8 cellular contexts compared by ENCODE assay signal in the genomic region with DNA sequence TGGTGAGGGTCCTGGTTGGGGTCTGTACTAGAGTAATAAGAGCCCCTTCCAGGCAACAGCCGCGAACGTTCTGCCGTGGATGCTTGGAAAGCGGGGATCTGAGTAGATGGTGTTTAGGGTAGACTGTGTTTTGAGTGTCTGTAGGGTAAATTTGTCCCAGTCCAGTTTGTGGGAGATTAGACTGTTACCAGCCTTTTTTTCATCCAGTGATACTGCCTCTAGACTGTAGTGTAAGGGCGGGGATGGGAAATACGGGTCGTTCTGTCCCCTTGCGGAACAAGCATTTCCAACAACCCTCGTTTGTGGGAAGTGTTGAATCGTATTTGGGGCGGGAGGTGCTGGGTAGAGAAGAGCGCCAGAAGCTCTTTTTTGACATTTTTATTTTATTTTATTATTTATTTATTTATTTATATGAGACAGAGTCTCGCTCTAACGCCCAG. TPM values are rescaled to one million over a fixed set of nuclear protein-coding genes. Genes with fewer than 3 reads are reported as not detected.
DNase-seq lines count a peak whose midpoint lies in the region; ATAC-seq, FAIRE-seq and TF ChIP-seq lines count a peak whose summit lies in the region.

No MANE protein-coding gene starts in this region.

- TF ChIP-seq CTCF in AG04450 (IDR thresholded peaks at IDR 0.05; ENCODE audit: low read depth, low read length) (no peak), GM10266 (IDR thresholded peaks at IDR 0.05; ENCODE audit: control insufficient read depth, insufficient read depth, low read depth, missing control alignments) (no peak), bronchial epithelial cell (IDR thresholded peaks at IDR 0.05; ENCODE audit: insufficient read depth, low read length, severe bottlenecking) (no peak)

- H3K4me3 ChIP-seq in AG04450 (ENCODE audit: low read depth, low read length) (peak overlapping the region; percentile 100), bronchial epithelial cell (ENCODE audit: low read depth, low read length) (peak overlapping the region; percentile 72), stomach smooth muscle (ENCODE audit: low read length in 2 of 2) (peak overlapping the region; percentile 96 to 97)

- peaks cover 19% of the 10 kb centered on the region for H3K4me1 ChIP-seq in stomach smooth muscle (ENCODE audit: control insufficient read depth, insufficient read depth, low read length)

- no peak for FAIRE-seq in bronchial epithelial cell (lab: Jason Lieb, UNC)

- no peak for DNase-seq in AG04450 (ENCODE audit: low read depth, low spot score)
- peak; percentile 27 for DNase-seq in GM10266 (ENCODE audit: extremely low spot score)
- DNase-seq in NOMO-1 (lab: John Stamatoyannopoulos, UW; ENCODE audit: unreplicated experiment in 2 of 2) = peak; percentile 48 to 56
- peak; percentile 35 for DNase-seq in bronchial epithelial cell (ENCODE audit: low read depth)
- peak; percentile 39 for DNase-seq in kidney glomerular epithelial cell (lab: John Stamatoyannopoulos, UW)

- H3K36me3 ChIP-seq in bronchial epithelial cell (ENCODE audit: control insufficient read depth, insufficient read depth, low read length) = peaks cover 10% of the 10 kb centered on the region
- peaks cover 5% of the 10 kb centered on the region in 2 donors for H3K36me3 ChIP-seq in stomach smooth muscle (ENCODE audit: control insufficient read depth in 2 of 2, insufficient read depth in 2 of 2, low read length in 2 of 2)

- H3K27ac ChIP-seq in AG04450 (ENCODE audit: low read depth, low read length) (peak overlapping the region; percentile 73), stomach smooth muscle (ENCODE audit: low read length) (peak overlapping the region; percentile 93)

- ATAC-seq in HG02943 (IDR thresholded peaks at IDR 0.05; ENCODE audit: low read depth, unreplicated experiment) (peak; percentile 39), HG03521 (IDR thresholded peaks at IDR 0.05; ENCODE audit: unreplicated experiment) (no peak)

- H3K9me3 ChIP-seq in AG04450 (ENCODE audit: control insufficient read depth, insufficient read depth, low read length) = no peaks in the 10 kb centered on the region; the same call in 1 of the 2 replicates
- H3K9me3 ChIP-seq in stomach smooth muscle (ENCODE audit: control insufficient read depth in 2 of 2, low read length in 2 of 2) = no peaks in the 10 kb centered on the region

- H3K27me3 ChIP-seq in AG04450 (ENCODE audit: control insufficient read depth, insufficient read depth, low read length) = no peaks in the 10 kb centered on the region
- H3K27me3 ChIP-seq in bronchial epithelial cell (ENCODE audit: control insufficient read depth, insufficient read depth, low read length) = no peaks in the 10 kb centered on the region
- H3K27me3 ChIP-seq in stomach smooth muscle (ENCODE audit: control insufficient read depth in 1 of 2, insufficient read depth in 2 of 2, low read length in 2 of 2) = no peaks in the 10 kb centered on the region

- H3K9ac ChIP-seq in stomach smooth muscle (ENCODE audit: low read length in 2 of 2) = peak overlapping the region; percentile 98

- POLR2A ChIA-PET in AG04450 (lab: Yijun Ruan, JAX) = interaction anchor here (1.2 to 1.9 kb wide), 3 partner anchors 38 to 58 kb away, joined by 3 to 5 read pairs (median 5); partner anchors contain the start of genes SNAP23 and ZNF106

- CTCF ChIA-PET in AG04450 (lab: Charles Lee) = interaction anchor here (0.6 to 0.7 kb wide), 3 partner anchors 74 to 1660 kb away, joined by 3 to 5 read pairs (median 4); no protein-coding TSS in a partner anchor

RNA-seq across cellular contexts. Expression of gene HAUS2, which starts 0.4 kb away (rescaled TPM):
- polyA plus RNA-seq in AG04450 (2011; rRNA removed) = 26.4 and 30.6 TPM in 2 replicates
- 6.8 and 7.9 TPM in 2 replicates for polyA minus RNA-seq in AG04450 (2011; rRNA and poly(A)+ RNA removed)
- 21.4 and 28.2 TPM in 2 replicates for total RNA-seq in bronchial epithelial cell

RNA-seq across cellular contexts. Expression of gene LRRC57, which starts 0.5 kb away (rescaled TPM):
- 18.2 and 18.3 TPM in 2 replicates for polyA plus RNA-seq in AG04450 (2011; rRNA removed)
- 5.7 and 9.7 TPM in 2 replicates for polyA minus RNA-seq in AG04450 (2011; rRNA and poly(A)+ RNA removed)
- total RNA-seq in bronchial epithelial cell = 17.1 and 20.2 TPM in 2 replicates

RNA-seq across cellular contexts. Expression of gene STARD9, which starts 26.3 kb away (rescaled TPM):
- 2.2 and 3.0 TPM in 2 replicates for polyA plus RNA-seq in AG04450 (2011; rRNA removed)
- polyA minus RNA-seq in AG04450 (2011; rRNA and poly(A)+ RNA removed) = 6.2 and 6.3 TPM in 2 replicates
- total RNA-seq in bronchial epithelial cell = 0.64 and 1.6 TPM in 2 replicates

RNA-seq across cellular contexts. Expression of gene SNAP23, which starts 53.6 kb away (rescaled TPM):
- 65.9 and 83.7 TPM in 2 replicates for polyA plus RNA-seq in AG04450 (2011; rRNA removed)
- 33.1 and 41.8 TPM in 2 replicates for polyA minus RNA-seq in AG04450 (2011; rRNA and poly(A)+ RNA removed)
- 50.6 and 58.2 TPM in 2 replicates for total RNA-seq in bronchial epithelial cell

RNA-seq across cellular contexts. Expression of gene ZNF106, which starts 58.1 kb away (rescaled TPM):
- 60.8 and 67.4 TPM in 2 replicates for polyA plus RNA-seq in AG04450 (2011; rRNA removed)
- polyA minus RNA-seq in AG04450 (2011; rRNA and poly(A)+ RNA removed) = 140 and 201 TPM in 2 replicates
- 33.3 and 34.5 TPM in 2 replicates for total RNA-seq in bronchial epithelial cell
